In the genomic region with DNA sequence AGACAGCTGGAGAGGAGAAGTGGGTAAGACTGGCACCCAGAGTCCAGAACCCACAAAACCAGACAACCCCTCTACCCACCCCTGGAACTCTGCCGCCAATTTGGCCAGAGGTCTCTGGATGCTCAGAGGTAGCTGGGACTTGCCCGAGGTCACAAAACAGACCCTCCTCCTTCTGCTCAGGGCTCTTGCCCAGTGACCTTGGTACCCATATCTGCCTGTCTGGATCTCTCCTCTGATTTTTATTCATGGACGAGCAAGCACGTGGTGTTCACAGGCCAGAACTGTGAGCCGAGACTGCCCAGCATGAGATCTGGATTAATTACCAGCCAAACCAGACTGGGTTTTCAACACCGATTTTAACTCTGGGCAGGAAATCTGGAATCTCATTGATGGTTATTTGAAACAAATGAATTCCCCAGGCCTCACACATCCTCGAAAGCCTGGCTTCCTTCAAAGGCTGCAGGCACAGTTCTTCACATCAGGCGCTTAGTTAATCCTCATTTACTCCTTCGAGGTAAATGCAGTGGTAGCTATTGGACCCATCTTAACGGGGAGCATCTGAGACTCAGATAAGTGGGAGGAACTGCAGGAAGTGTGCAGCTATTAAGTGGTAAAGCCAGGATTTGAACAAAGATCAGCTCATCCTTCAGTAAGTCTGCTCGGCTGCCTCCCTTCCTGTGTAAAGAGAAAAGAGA, we compare ENCODE assay signal across 10 cellular contexts. TPM values are rescaled to one million over a fixed set of nuclear protein-coding genes. Genes with fewer than 3 reads are reported as not detected.
DNase-seq lines count a peak whose midpoint lies in the region; ATAC-seq, FAIRE-seq and TF ChIP-seq lines count a peak whose summit lies in the region.
"Had no signal": no experiment of that assay in that cellular context is flagged by ENCODE, and none has a peak within 500 bp of the region (broad histone marks: within the 10 kb centered on the region; RNA-seq: fewer than 3 reads in every experiment).

No MANE protein-coding gene starts in this region.

- H3K9me3 ChIP-seq in endothelial cell of umbilical vein (replicated peaks; ENCODE audit: control insufficient read depth, insufficient read depth, low read length) (no peaks in the 10 kb centered on the region), neural progenitor cell (ENCODE audit: low read depth) (no peaks in the 10 kb centered on the region)

- BruUV-seq in endothelial cell of umbilical vein (replicated peaks; lab: Mats Ljungman, UMichigan), result no TSS peak

- H3K4me3 Mint-ChIP-seq in neural progenitor cell, result peak overlapping the region; percentile 22

- H3K27me3 ChIP-seq in endothelial cell of umbilical vein (ENCODE audit: control insufficient read depth in 2 of 2, insufficient read depth in 2 of 2, low read length in 2 of 2) (no peaks in the 10 kb centered on the region), neural progenitor cell (no peaks in the 10 kb centered on the region)

- H2AFZ ChIP-seq in endothelial cell of umbilical vein (ENCODE audit: low read depth, low read length) (no peak overlapping the region), neural progenitor cell (replicated peaks) (no peak overlapping the region)

- no peaks in the 10 kb centered on the region for H3K9me3 Mint-ChIP-seq in neural progenitor cell

- peak overlapping the region; percentile 58 for H3K27ac Mint-ChIP-seq in neural progenitor cell

- no peak for ATAC-seq in HG02623 (IDR thresholded peaks at IDR 0.05; ENCODE audit: unreplicated experiment)

- H4K20me1 ChIP-seq in endothelial cell of umbilical vein (replicated peaks; ENCODE audit: control insufficient read depth, extremely low read depth, insufficient read depth, low read length) (no peaks in the 10 kb centered on the region), neural progenitor cell (ENCODE audit: low read depth) (peaks cover 15% of the 10 kb centered on the region)

- H3K27me3 Mint-ChIP-seq in neural progenitor cell (ENCODE audit: insufficient read depth, low read depth), result peaks cover 7% of the 10 kb centered on the region

- CTCF ChIA-PET in endothelial cell of umbilical vein (lab: Charles Lee), result interaction anchor here (0.9 to 3.4 kb wide), 8 partner anchors 10 to 114 kb away, joined by 3 to 19 read pairs (median 4); a partner anchor contains a TSS

- DNase-seq in A172 (ENCODE audit: low spot score) (peak; percentile 30), NB4 (ENCODE audit: low read depth) (peak; percentile 41), endothelial cell of umbilical vein (ENCODE audit: low read depth, low spot score) (no peak), neural progenitor cell (ENCODE audit: low spot score) (peak; percentile 60), HTR-8/SVneo (ENCODE audit: insufficient read length, low spot score) (no peak), LoVo (ENCODE audit: low spot score) (no peak), AML-193 (lab: John Stamatoyannopoulos, UW) (no peak)
- DNase-seq: GOT3, NCI-H1105 had no signal

- no peak overlapping the region for H3K27ac ChIP-seq in endothelial cell of umbilical vein (ENCODE audit: insufficient read depth, low read depth, low read length)
- H3K27ac ChIP-seq in neural progenitor cell, result no peak overlapping the region

- peaks cover 1% of the 10 kb centered on the region for H3K36me3 Mint-ChIP-seq in neural progenitor cell

- H3K4me1 Mint-ChIP-seq in neural progenitor cell, result peaks cover 68% of the 10 kb centered on the region

- no peaks in the 10 kb centered on the region for H3K36me3 ChIP-seq in endothelial cell of umbilical vein (ENCODE audit: control insufficient read depth in 2 of 2, extremely low read depth in 1 of 2, insufficient read depth in 2 of 2, low read length in 2 of 2)
- no peaks in the 10 kb centered on the region for H3K36me3 ChIP-seq in neural progenitor cell

- H3K9ac ChIP-seq in endothelial cell of umbilical vein (replicated peaks; ENCODE audit: extremely low read depth, insufficient read depth, low read length), result no peak overlapping the region
- peak overlapping the region; percentile 12 for H3K9ac ChIP-seq in neural progenitor cell

- H3K79me2 ChIP-seq in endothelial cell of umbilical vein (ENCODE audit: control insufficient read depth, insufficient read depth, low read length) (no peaks in the 10 kb centered on the region), neural progenitor cell (ENCODE audit: low read depth) (no peaks in the 10 kb centered on the region)

- FAIRE-seq in endothelial cell of umbilical vein (lab: Jason Lieb, UNC), result peak; percentile 42
- FAIRE-seq in HTR-8/SVneo (lab: Jason Lieb, UNC), result no peak

- H3K9me1 ChIP-seq in endothelial cell of umbilical vein (replicated peaks; ENCODE audit: control insufficient read depth, extremely low read depth, insufficient read depth, low read length), result no peaks in the 10 kb centered on the region

- H3K4me1 ChIP-seq in endothelial cell of umbilical vein (ENCODE audit: control insufficient read depth, extremely low read depth, insufficient read depth, low read length) (peaks cover 24% of the 10 kb centered on the region), neural progenitor cell (peaks cover 16% of the 10 kb centered on the region)

- H3K4me2 ChIP-seq in endothelial cell of umbilical vein (ENCODE audit: insufficient read depth, low read length) (no peak overlapping the region), neural progenitor cell (peak overlapping the region; percentile 7)

- intact Hi-C loops in endothelial cell of umbilical vein (cut with micrococcal nuclease), result loop anchor here (2.0 kb wide), 1 partner anchor 20 kb away; no protein-coding TSS in a partner anchor

- dilution Hi-C loops in endothelial cell of umbilical vein (cut with MboI; ENCODE audit: extremely low pct_ligation_motif_present, low sequenced_read_pairs), result no loop called here

- H3F3A ChIP-seq in neural progenitor cell (ENCODE audit: low read depth), result peaks cover 18% of the 10 kb centered on the region

- TF ChIP-seq CTCF in NB4 (IDR thresholded peaks at IDR 0.05; ENCODE audit: low read depth, low read length) (no peak), endothelial cell of umbilical vein (IDR thresholded peaks at IDR 0.05; ENCODE audit: extremely low read depth in 1 of 2, insufficient read depth in 1 of 2, low read depth in 1 of 2, low read length in 2 of 2) (no peak), neural progenitor cell (IDR thresholded peaks at IDR 0.05) (no peak)

- POLR2A ChIA-PET in endothelial cell of umbilical vein (lab: Charles Lee), result no interaction called here

- TF ChIP-seq POLR2A in NB4 (IDR thresholded peaks at IDR 0.05; ENCODE audit: extremely low read depth, insufficient read length) (no peak), endothelial cell of umbilical vein (IDR thresholded peaks at IDR 0.05; ENCODE audit: low read depth, low read length) (no peak)

- no peak overlapping the region for H3K4me3 ChIP-seq in NB4 (ENCODE audit: low read depth, low read length)
- H3K4me3 ChIP-seq in endothelial cell of umbilical vein (replicated peaks in 1 of 3; ENCODE audit: insufficient read depth in 1 of 3, low read depth in 1 of 3, low read length in 3 of 3), result no peak overlapping the region
- no peak overlapping the region for H3K4me3 ChIP-seq in neural progenitor cell

TF ChIP-seq in endothelial cell of umbilical vein, 7 proteins besides CTCF, POLR2A, EP300 and RAD21:
- TF ChIP-seq, protein P1, sequence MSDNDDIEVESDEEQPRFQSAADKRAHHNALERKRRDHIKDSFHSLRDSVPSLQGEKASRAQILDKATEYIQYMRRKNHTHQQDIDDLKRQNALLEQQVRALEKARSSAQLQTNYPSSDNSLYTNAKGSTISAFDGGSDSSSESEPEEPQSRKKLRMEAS (IDR thresholded peaks at IDR 0.05; ENCODE audit: insufficient read depth, insufficient read length), result no peak
- TF ChIP-seq EZH2 (IDR thresholded peaks at IDR 0.05; ENCODE audit: borderline replicate concordance, low read depth, low read length, severe bottlenecking), result no peak
- TF ChIP-seq MYC (IDR thresholded peaks at IDR 0.05; ENCODE audit: low read depth, low read length), result no peak
- no peak for TF ChIP-seq FOS (IDR thresholded peaks at IDR 0.05; ENCODE audit: borderline replicate concordance, insufficient read depth, low read length)
- no peak for TF ChIP-seq GATA2 (IDR thresholded peaks at IDR 0.05; ENCODE audit: insufficient read depth, insufficient read length, low read depth, low read length)
- TF ChIP-seq POLR2AphosphoS5 (IDR thresholded peaks at IDR 0.05; ENCODE audit: insufficient read depth, low read depth, low read length), result no peak
- no peak for TF ChIP-seq JUN (IDR thresholded peaks at IDR 0.05; ENCODE audit: borderline replicate concordance, insufficient read depth, insufficient read length, low read depth)

RNA-seq across cellular contexts. Expression of a gene that starts 21.4 kb away (rescaled TPM):
- total RNA-seq in A172 (2014; rRNA removed; shearing (Covaris generic)), result 8.2 and 8.4 TPM in 2 replicates
- total RNA-seq in endothelial cell of umbilical vein, result 48.6 and 49.1 TPM in 2 replicates
- polyA plus RNA-seq in endothelial cell of umbilical vein, result 14.7 and 14.9 TPM in 2 replicates
- 5.1 and 7.1 TPM in 2 replicates for polyA plus RNA-seq in endothelial cell of umbilical vein (2011; cell fraction: cytosol; rRNA removed)
- polyA plus RNA-seq in endothelial cell of umbilical vein (2011; cell fraction: nucleus; rRNA removed), result 147 and 157 TPM in 2 replicates
- polyA plus RNA-seq in endothelial cell of umbilical vein (2012), result 30.8 and 37.0 TPM in 2 replicates
- 17.6 and 18.7 TPM in 2 replicates for polyA minus RNA-seq in endothelial cell of umbilical vein
- polyA minus RNA-seq in endothelial cell of umbilical vein (2011; cell fraction: cytosol; rRNA and poly(A)+ RNA removed), result 1.4 TPM
- 54.5 and 60.8 TPM in 2 replicates for polyA minus RNA-seq in endothelial cell of umbilical vein (2011; cell fraction: nucleus; rRNA and poly(A)+ RNA removed)
- 4.3 and 16.2 TPM in 2 replicates for total RNA-seq in neural progenitor cell (ENCODE audit: low replicate concordance)

Comparison
In these comparisons a context has a peak if more than half of its experiments do, and no peak if none do; other contexts are left out.
1. DNase-seq: peak in A172 (single experiment), NB4 (single experiment) and neural progenitor cell (single experiment); none in endothelial cell of umbilical vein (single experiment), HTR-8/SVneo (single experiment), LoVo (single experiment) and AML-193 (0 of 2).